ENCODE assay signal across 12 cellular contexts in the genomic region with DNA sequence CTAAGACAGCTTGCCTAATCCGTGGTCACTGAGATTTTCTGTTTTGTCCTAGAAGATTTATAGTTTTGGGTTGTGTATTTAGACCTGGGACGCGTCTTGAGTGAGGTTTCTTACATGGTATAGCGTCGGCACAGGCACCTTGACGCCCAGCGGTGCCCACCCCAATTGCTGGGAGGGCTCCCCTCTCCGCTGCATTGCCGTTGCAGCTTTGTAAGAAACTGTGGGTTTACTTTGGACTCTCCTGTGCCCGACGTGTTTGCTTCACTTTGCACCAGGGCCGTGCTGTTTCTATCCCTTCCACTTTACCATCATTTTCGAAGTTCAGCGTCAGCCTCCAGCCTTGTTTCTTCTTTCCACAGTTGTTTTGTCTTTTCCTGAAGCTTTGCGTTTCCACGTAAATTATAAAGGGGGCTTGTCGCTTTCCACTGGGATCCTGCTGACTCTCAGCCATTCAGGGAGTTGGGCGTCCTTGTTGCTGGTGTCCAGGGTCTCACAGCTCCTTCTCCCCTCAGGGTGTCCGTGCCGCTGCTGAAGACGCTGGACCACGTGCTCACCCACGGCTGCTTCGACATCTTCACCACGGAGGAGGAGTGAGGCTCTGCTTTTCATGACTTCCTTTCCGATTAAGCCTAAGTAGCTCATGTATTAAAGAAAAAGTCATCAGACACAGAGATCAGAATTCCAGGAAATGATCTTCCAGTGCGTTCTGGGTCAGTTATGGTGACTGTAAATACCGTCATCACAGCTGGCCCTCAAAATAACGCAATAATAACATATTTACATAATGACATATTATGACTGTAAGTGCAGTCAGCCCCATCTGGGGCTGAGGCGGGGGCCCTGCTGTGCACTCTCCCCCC.
DNase-seq lines count a peak whose midpoint lies in the region; ATAC-seq and TF ChIP-seq lines count a peak whose summit lies in the region.
"Had no signal": no experiment of that assay in that cellular context is flagged by ENCODE, and none has a peak within 500 bp of the region (broad histone marks: within the 10 kb centered on the region; RNA-seq: fewer than 3 reads in every experiment).

No MANE protein-coding gene starts in this region.

- POLR2A ChIA-PET in IMR-90 (lab: Charles Lee; ENCODE audit: unreplicated experiment): no interaction called here
- POLR2A ChIA-PET in activated CD8-positive, alpha-beta T cell treated with anti-CD3 and anti-CD28 coated beads for 36 hours (lab: Charles Lee): interaction anchor here (0.6 kb wide), 1 partner anchor 79 kb away, joined by 3 read pairs; no protein-coding TSS in a partner anchor

- TSS peak; percentile 39 for BruUV-seq in IMR-90 (replicated peaks; lab: Mats Ljungman, UMichigan)

- 0 out of 2 replicates have a peak overlapping the region, but pooled peaks have one; percentile 11 for H3K4me2 ChIP-seq in IMR-90 (ENCODE audit: low read depth, low read length)
- H3K4me2 ChIP-seq: KMS-11 had no signal

- dilution Hi-C loops in IMR-90 (cut with HindIII; ENCODE audit: low sequenced_read_pairs, unreplicated experiment): no loop called here

- peak overlapping the region; percentile 51 for H4K91ac ChIP-seq in IMR-90 (ENCODE audit: insufficient read depth, low read depth, low read length)

- peak overlapping the region; percentile 56 for H2BK120ac ChIP-seq in IMR-90 (ENCODE audit: low read depth, low read length)

- no peak for TF ChIP-seq POLR2A in IMR-90 (IDR thresholded peaks at IDR 0.05; ENCODE audit: low read depth, low read length)

- H4K20me1 ChIP-seq in IMR-90 (ENCODE audit: insufficient read depth, low read length): no peaks in the 10 kb centered on the region; the same call in 1 of the 2 replicates

- intact Hi-C loops in IMR-90 (cut with micrococcal nuclease): no loop called here
- intact Hi-C loops in posterior vena cava (cut with DNase I): no loop called here
- intact Hi-C loops in activated CD8-positive, alpha-beta T cell treated with anti-CD3 and anti-CD28 coated beads for 36 hours (cut with micrococcal nuclease): no loop called here

- peak overlapping the region; percentile 74; the same call in 1 of the 3 replicates for H2BK15ac ChIP-seq in IMR-90 (ENCODE audit: low read depth, low read length)

- H3K36me3 ChIP-seq in IMR-90 (ENCODE audit: control insufficient read depth, insufficient read depth, low read length) (peaks cover 35% of the 10 kb centered on the region), endodermal cell (ENCODE audit: control insufficient read depth, insufficient read depth, low read length) (peaks cover 41% of the 10 kb centered on the region)

- peaks cover 8% of the 10 kb centered on the region for H3K4me1 ChIP-seq in IMR-90 (ENCODE audit: control insufficient read depth, insufficient read depth, low read length)
- H3K4me1 ChIP-seq in endodermal cell (ENCODE audit: control insufficient read depth, insufficient read depth, low read length): no peaks in the 10 kb centered on the region

- CTCF ChIA-PET in IMR-90 (lab: Yijun Ruan, JAX): interaction anchor here (0.9 to 1.0 kb wide), 2 partner anchors 14 to 56 kb away, joined by 3 read pairs; no protein-coding TSS in a partner anchor
- CTCF ChIA-PET in activated CD8-positive, alpha-beta T cell treated with anti-CD3 and anti-CD28 coated beads for 36 hours (lab: Charles Lee): interaction anchor here (0.8 to 1.2 kb wide), 4 partner anchors 8 to 150 kb away, joined by 3 to 5 read pairs (median 4); no protein-coding TSS in a partner anchor

- peak overlapping the region; percentile 55 for H4K5ac ChIP-seq in IMR-90 (ENCODE audit: low read depth, low read length)

- peak overlapping the region; percentile 69 for H3K4ac ChIP-seq in IMR-90 (ENCODE audit: low read depth, low read length)

- peak overlapping the region; percentile 88 for H2BK5ac ChIP-seq in IMR-90 (ENCODE audit: low read depth, low read length, poor library complexity, severe bottlenecking)

- H3K36me3 Mint-ChIP-seq in endodermal cell (ENCODE audit: low read depth): peaks cover 60% of the 10 kb centered on the region
- peaks cover 18% of the 10 kb centered on the region for H3K36me3 Mint-ChIP-seq in activated CD8-positive, alpha-beta T cell treated with anti-CD3 and anti-CD28 coated beads for 36 hours (ENCODE audit: low read depth)

- no peak overlapping the region for H3K4me3 Mint-ChIP-seq in endodermal cell
- no peak overlapping the region for H3K4me3 Mint-ChIP-seq in activated CD8-positive, alpha-beta T cell treated with anti-CD3 and anti-CD28 coated beads for 36 hours
- H3K4me3 Mint-ChIP-seq: mesothelial cell of epicardium had no signal

- H2AFZ ChIP-seq in IMR-90 (replicated peaks; ENCODE audit: low read length, poor library complexity): peak overlapping the region; percentile 59

- TF ChIP-seq CTCF in AG09319 (IDR thresholded peaks at IDR 0.05; ENCODE audit: low read depth, low read length) (no peak), IMR-90 (conservative IDR thresholded peaks at IDR 0.05; ENCODE audit: low read depth, low read length) (no peak), endodermal cell (conservative IDR thresholded peaks at IDR 0.05) (no peak)
- TF ChIP-seq CTCF in activated CD8-positive, alpha-beta T cell treated with anti-CD3 and anti-CD28 coated beads for 36 hours (IDR thresholded peaks at IDR 0.05): no peak

- peak overlapping the region; percentile 67 to 68 for H4K8ac ChIP-seq in IMR-90 (ENCODE audit: low read depth in 2 of 2, low read length in 2 of 2)

- peak overlapping the region; percentile 85 for H2AK9ac ChIP-seq in IMR-90 (replicated peaks; ENCODE audit: low read depth, low read length, poor library complexity)

- no peaks in the 10 kb centered on the region for H3K9me3 Mint-ChIP-seq in endodermal cell
- no peaks in the 10 kb centered on the region for H3K9me3 Mint-ChIP-seq in activated CD8-positive, alpha-beta T cell treated with anti-CD3 and anti-CD28 coated beads for 36 hours
- H3K9me3 Mint-ChIP-seq: CD8-positive, alpha-beta memory T cell; mesothelial cell of epicardium had no signal

- TF ChIP-seq RAD21 in IMR-90 (IDR thresholded peaks at IDR 0.05; ENCODE audit: low read length): no peak

- in situ Hi-C loops in IMR-90 (cut with MboI; ENCODE audit: low sequenced_read_pairs): no loop called here

- H3K27ac ChIP-seq in IMR-90 (ENCODE audit: insufficient read depth, low read length): peak overlapping the region; percentile 77
- no peak overlapping the region for H3K27ac ChIP-seq in endodermal cell (ENCODE audit: low read depth, low read length)
- H3K27ac ChIP-seq: KMS-11 had no signal

- H3K18ac ChIP-seq in IMR-90 (ENCODE audit: low read depth, low read length): peak overlapping the region; percentile 63; the same call in 1 of the 2 replicates

- no peaks in the 10 kb centered on the region for H3K4me1 Mint-ChIP-seq in endodermal cell
- H3K4me1 Mint-ChIP-seq in activated CD8-positive, alpha-beta T cell treated with anti-CD3 and anti-CD28 coated beads for 36 hours (ENCODE audit: low read depth): no peaks in the 10 kb centered on the region
- H3K4me1 Mint-ChIP-seq: CD8-positive, alpha-beta memory T cell; mesothelial cell of epicardium had no signal

- no peak overlapping the region for H3K4me3 ChIP-seq in IMR-90 (ENCODE audit: insufficient read depth, low read depth, low read length)
- H3K4me3 ChIP-seq in endodermal cell (ENCODE audit: low read length): no peak overlapping the region

- peak overlapping the region; percentile 31 for H3K27ac Mint-ChIP-seq in endodermal cell
- H3K27ac Mint-ChIP-seq in activated CD8-positive, alpha-beta T cell treated with anti-CD3 and anti-CD28 coated beads for 36 hours: no peak overlapping the region
- H3K27ac Mint-ChIP-seq: mesothelial cell of epicardium had no signal

- H3K9me1 ChIP-seq in IMR-90 (ENCODE audit: insufficient read depth, low read length): peaks cover 6% of the 10 kb centered on the region; the same call in 1 of the 2 replicates

- H3K14ac ChIP-seq in IMR-90 (replicated peaks; ENCODE audit: low read depth, low read length): peak overlapping the region; percentile 24

- H3K9me3 ChIP-seq in IMR-90 (ENCODE audit: control insufficient read depth, insufficient read depth, low read length) (no peaks in the 10 kb centered on the region), endodermal cell (ENCODE audit: control insufficient read depth, low read length) (no peaks in the 10 kb centered on the region)

- no peaks in the 10 kb centered on the region for H3K27me3 ChIP-seq in IMR-90 (ENCODE audit: control insufficient read depth, insufficient read depth, low read length)
- no peaks in the 10 kb centered on the region for H3K27me3 ChIP-seq in endodermal cell (ENCODE audit: control insufficient read depth, insufficient read depth, low read length, poor library complexity, severe bottlenecking)

- WGBS in IMR-90 (ENCODE audit: extremely low coverage in 2 of 2, insufficient read length in 1 of 2), 2 experiments: 76% methylated on average over 8 of the region's 30 CpGs; no CpG with 5 or more reads in 1 of the 2 experiments
- 94 to 97% methylated on average over 25 to 30 of the region's 30 CpGs for WGBS in endodermal cell (ENCODE audit: insufficient coverage in 1 of 2, insufficient read length in 1 of 2), 2 experiments

- H3K27me3 Mint-ChIP-seq in endodermal cell (ENCODE audit: insufficient read depth): no peaks in the 10 kb centered on the region
- H3K27me3 Mint-ChIP-seq in activated CD8-positive, alpha-beta T cell treated with anti-CD3 and anti-CD28 coated beads for 36 hours: no peaks in the 10 kb centered on the region
- H3K27me3 Mint-ChIP-seq: CD8-positive, alpha-beta memory T cell had no signal

- DNase-seq in AG09319 (ENCODE audit: extremely low read depth, low read depth) (peak; percentile 55), IMR-90 (peak; percentile 86), endodermal cell (no peak), posterior vena cava (ENCODE audit: low spot score) (peak; percentile 56), NK-92 (lab: John Stamatoyannopoulos, UW; ENCODE audit: unreplicated experiment) (no peak)
- no peak for DNase-seq in activated CD8-positive, alpha-beta T cell treated with anti-CD3 and anti-CD28 coated beads for 36 hours
- DNase-seq: cortex of kidney had no signal

- H3K79me1 ChIP-seq in IMR-90 (ENCODE audit: low read depth in 1 of 2, low read length in 2 of 2): peaks cover 0 to 8% of the 10 kb centered on the region in 2 experiments; a peak in 1 of 4 replicates

- no peak overlapping the region for H3K9ac ChIP-seq in IMR-90 (ENCODE audit: low read depth, low read length)
- no peak overlapping the region for H3K9ac ChIP-seq in endodermal cell (ENCODE audit: extremely low read depth, low read length, poor library complexity, severe bottlenecking)
- H3K9ac ChIP-seq: KMS-11 had no signal

- H3K23ac ChIP-seq in IMR-90 (ENCODE audit: low read depth, low read length): peak overlapping the region; percentile 6; the same call in 1 of the 2 replicates

- ATAC-seq in IMR-90 (ENCODE audit: low read depth) (peak; percentile 10; the same call in 1 of the 2 replicates), HG03045 (IDR thresholded peaks at IDR 0.05; ENCODE audit: unreplicated experiment) (no peak), HG02798 (IDR thresholded peaks at IDR 0.05; ENCODE audit: poor library complexity, unreplicated experiment) (no peak)
- no peak for ATAC-seq in activated CD8-positive, alpha-beta T cell treated with anti-CD3 and anti-CD28 coated beads for 36 hours

- no peak overlapping the region for H3K56ac ChIP-seq in IMR-90 (ENCODE audit: extremely low read depth, insufficient read depth, low read length)

- peak overlapping the region; percentile 59 for H2BK20ac ChIP-seq in IMR-90 (ENCODE audit: low read depth, low read length)

- H2AK5ac ChIP-seq in IMR-90 (ENCODE audit: low read depth, low read length): peak overlapping the region; percentile 59

Comparison
In these comparisons a context has a peak if more than half of its experiments do, and no peak if none do; other contexts are left out.
1. DNase-seq: peak in AG09319 (single experiment), IMR-90 (single experiment) and posterior vena cava (single experiment); none in endodermal cell (single experiment), NK-92 (single experiment) and activated CD8-positive, alpha-beta T cell treated with anti-CD3 and anti-CD28 coated beads for 36 hours (single experiment).